ENCODE assay signal across 2 cellular contexts in the genomic region with DNA sequence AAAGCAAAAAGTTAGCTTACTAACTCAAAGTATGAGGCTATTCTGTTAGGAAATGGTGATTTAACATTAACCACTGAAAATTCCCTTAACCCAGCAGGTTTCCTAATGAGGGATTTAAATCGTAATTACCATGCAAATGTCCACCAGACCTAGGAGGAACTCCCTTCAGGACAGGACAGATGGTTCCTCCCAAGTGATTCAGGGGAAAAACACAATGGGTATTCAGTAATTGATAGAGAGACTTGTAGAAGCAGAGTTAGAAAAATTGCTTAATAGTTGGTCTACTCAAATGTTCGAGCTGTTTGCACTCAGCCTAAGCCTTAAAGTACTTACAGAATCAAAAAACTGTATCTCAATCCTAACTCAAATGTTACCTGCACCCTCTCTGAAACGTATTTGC.
TF ChIP-seq lines count a peak whose summit lies in the region.

No MANE protein-coding gene starts in this region.

TF ChIP-seq in GM23338, 12 proteins besides CTCF, POLR2A, EP300 and RAD21:
- TF ChIP-seq NANOG (IDR thresholded peaks at IDR 0.05; ENCODE audit: borderline replicate concordance) (peak; percentile 24; the same call in 1 of the 2 replicates), ETS1 (IDR thresholded peaks at IDR 0.05) (no peak)
TF ChIP-seq in GM23338: peak in this region for 1.

TF ChIP-seq in HepG2, 621 proteins besides CTCF, POLR2A, EP300 and RAD21:
- TF ChIP-seq WIZ (CRISPR knock-in tag; IDR thresholded peaks at IDR 0.05) (no peak), KLF16 (CRISPR knock-in tag; IDR thresholded peaks at IDR 0.05) (no peak), GATA4 (IDR thresholded peaks at IDR 0.05; ENCODE audit: borderline replicate concordance, low read depth) (no peak), SYNCRIP (IDR thresholded peaks at IDR 0.05; ENCODE audit: insufficient read depth, low read depth, low read length) (no peak), MAFF (IDR thresholded peaks at IDR 0.05; ENCODE audit: low read depth, low read length) (no peak), EED (CRISPR knock-in tag; IDR thresholded peaks at IDR 0.05) (no peak), RCOR2 (CRISPR knock-in tag; IDR thresholded peaks at IDR 0.05) (no peak), PPARG (CRISPR knock-in tag; conservative IDR thresholded peaks at IDR 0.05) (no peak), SETDB1 (CRISPR knock-in tag; IDR thresholded peaks at IDR 0.05; ENCODE audit: borderline replicate concordance) (no peak), GMEB1 (CRISPR knock-in tag; IDR thresholded peaks at IDR 0.05; ENCODE audit: borderline replicate concordance) (no peak), TARDBP (CRISPR knock-in tag; IDR thresholded peaks at IDR 0.05) (no peak), U2AF1 (optimal IDR thresholded peaks at IDR 0.05; ENCODE audit: low read depth, low read length) (no peak), BATF2 (CRISPR knock-in tag; IDR thresholded peaks at IDR 0.05) (no peak), PAWR (CRISPR knock-in tag; IDR thresholded peaks at IDR 0.05; ENCODE audit: borderline replicate concordance) (no peak), ZNF282 (IDR thresholded peaks at IDR 0.05; ENCODE audit: partially characterized antibody) (no peak), ZSCAN29 (CRISPR knock-in tag; conservative IDR thresholded peaks at IDR 0.05) (no peak)
- TF ChIP-seq, protein P1, sequence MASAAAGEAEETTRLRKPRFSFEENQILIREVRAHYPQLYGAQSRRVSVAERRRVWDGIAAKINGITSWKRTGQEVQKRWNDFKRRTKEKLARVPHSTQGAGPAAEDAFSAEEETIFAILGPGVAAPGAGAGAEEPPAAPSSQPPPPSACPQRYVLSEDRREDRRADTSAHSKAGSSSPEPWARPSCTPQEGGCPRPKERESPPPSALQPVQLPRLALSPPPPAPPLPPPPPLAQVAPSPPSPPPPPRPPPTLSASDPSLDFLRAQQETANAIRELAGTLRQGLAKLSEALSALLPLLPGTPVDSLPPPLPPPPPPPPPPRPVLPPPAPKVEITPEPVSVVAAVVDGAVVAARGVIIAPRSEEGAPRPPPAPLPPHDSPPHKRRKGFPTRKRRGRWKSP (CRISPR knock-in tag; IDR thresholded peaks at IDR 0.05) = no peak
